ENCODE assay signal across 8 cellular contexts in genomic region chr1:231240883-231241735, GRCh38. TPM values are rescaled to one million over a fixed set of nuclear protein-coding genes. Genes with fewer than 3 reads are reported as not detected.
A peak's percentile ranks its signal among the peaks of the same experiment; 100 is the strongest.
DNase-seq lines count a peak whose midpoint lies in the region; ATAC-seq and TF ChIP-seq lines count a peak whose summit lies in the region.

GNPAT (plus strand) TSS chr1:231241212; CDS start chr1:231241379, 167 bp downstream.

- H3K27ac ChIP-seq in OCI-LY7 (ENCODE audit: low read depth, low read length, poor library complexity, severe bottlenecking) = peak within 1 kb of the TSS; percentile 60

- intact Hi-C loops in OCI-LY7 (cut with micrococcal nuclease; ENCODE audit: unreplicated experiment) = loop anchor here (2.0 to 5.0 kb wide), 2 partner anchors 94 to 181 kb away; partner anchors contain the start of gene EGLN1

- in situ Hi-C loops in Caki2 (cut with HindIII; ENCODE audit: low pct_unique_long_range_greater_than_20kb, low sequenced_read_pairs) = no loop called here

- peaks cover 66% of the 10 kb centered on the region for H3K79me2 ChIP-seq in OCI-LY7 (ENCODE audit: insufficient read depth, low read depth, low read length)

- peak; percentile 92 for ATAC-seq in GM21367 (IDR thresholded peaks at IDR 0.05; ENCODE audit: unreplicated experiment)

- CTCF ChIA-PET in OCI-LY7 (lab: Charles Lee; ENCODE audit: unreplicated experiment) = interaction anchor here (0.6 to 1.5 kb wide), 3 partner anchors 9 to 252 kb away, joined by 3 read pairs; partner anchors contain the start of gene EXOC8

- H2AFZ ChIP-seq in OCI-LY7 (ENCODE audit: low read length) = peak within 1 kb of the TSS; percentile 91

- no peaks in the 10 kb centered on the region for H4K20me1 ChIP-seq in OCI-LY7 (ENCODE audit: insufficient read depth, low read length)

- H3K9me2 ChIP-seq in OCI-LY7 (ENCODE audit: insufficient read depth, low read length) = no peaks in the 10 kb centered on the region

- H3K27me3 ChIP-seq in mononuclear cell (ENCODE audit: insufficient read depth, low read length) = no peaks in the 10 kb centered on the region

- no peaks in the 10 kb centered on the region for H3K9me3 ChIP-seq in OCI-LY7 (ENCODE audit: low read length)
- H3K9me3 ChIP-seq in mononuclear cell (ENCODE audit: low read depth, low read length) = no peaks in the 10 kb centered on the region

- H3K36me3 ChIP-seq in OCI-LY7 (ENCODE audit: insufficient read depth, low read length) = peaks cover 47% of the 10 kb centered on the region

- POLR2A ChIA-PET in OCI-LY7 (lab: Charles Lee) = interaction anchor here (0.7 to 2.5 kb wide), 14 partner anchors 7 to 97 kb away, joined by 3 to 12 read pairs (median 4); partner anchors contain the start of genes EXOC8 and SPRTN

- H3K4me2 ChIP-seq in OCI-LY7 (ENCODE audit: low read length) = peak within 1 kb of the TSS; percentile 96

- DNase-seq in Caki2 (ENCODE audit: low read depth) (peak; percentile 78), HUDEP-2 (lab: John Stamatoyannopoulos, UW; ENCODE audit: unreplicated experiment in 76 of 76) (peak in 74 of 76 experiments; percentile 40 to 90 (median 76)), OCI-LY7 (ENCODE audit: low spot score) (peak; percentile 90), activated T-cell treated with anti-CD3 and anti-CD28 coated beads for 1 hour (ENCODE audit: low read depth) (peak; percentile 89), epidermal melanocyte (ENCODE audit: insufficient read length, low spot score) (peak; percentile 94)
- peak; percentile 82 to 87 for DNase-seq in stimulated activated CD8-positive, alpha-beta memory T cell treated with anti-CD3 and anti-CD28 coated beads, Interleukin-2, amount 100 ng/mL, for 48 hours (ENCODE audit: low read depth in 2 of 2)

- H3K4me1 ChIP-seq in OCI-LY7 (ENCODE audit: insufficient read depth, low read length, poor library complexity, severe bottlenecking) (peaks cover 25% of the 10 kb centered on the region), mononuclear cell (ENCODE audit: insufficient read depth, low read length) (peaks cover 50% of the 10 kb centered on the region)

- H3K4me3 ChIP-seq in OCI-LY7 (ENCODE audit: low read depth, low read length, poor library complexity, severe bottlenecking) = peak within 1 kb of the TSS; percentile 97
- H3K4me3 ChIP-seq in mononuclear cell (ENCODE audit: low read length) = peak within 1 kb of the TSS; percentile 95

- no peak for TF ChIP-seq CTCF in OCI-LY7 (conservative IDR thresholded peaks at IDR 0.05; ENCODE audit: low read length)

- no TSS peak for BruUV-seq in OCI-LY7 (replicated peaks; lab: Mats Ljungman, UMichigan)

RNA-seq across cellular contexts. Expression of gene GNPAT, which starts in this region (rescaled TPM):
- 59.4 and 75.0 TPM in 2 replicates for total RNA-seq in Caki2 (2014; rRNA removed; shearing (Covaris generic); ENCODE audit: low replicate concordance)
- total RNA-seq in OCI-LY7 (2014; rRNA removed; shearing (Covaris generic)) = 37.9 and 51.7 TPM in 2 replicates
- total RNA-seq in OCI-LY7 (2022) (54.9 and 58.5 TPM in 2 replicates), mononuclear cell (17.8 TPM)

Comparison
In these comparisons a context has a peak if more than half of its experiments do, and no peak if none do; other contexts are left out.
1. Peak in every context shown above with its lines: DNase-seq, ATAC-seq, H3K4me3 ChIP-seq and H3K27ac ChIP-seq.